In genomic region chr9:23658859-23659258, GRCh38 we compare ENCODE assay signal across 23 cellular contexts.
"Had no signal": no experiment of that assay in that cellular context is flagged by ENCODE, and none has a peak within 500 bp of the region (broad histone marks: within the 10 kb centered on the region; RNA-seq: fewer than 3 reads in every experiment).

No MANE protein-coding gene starts in this region.

- H3K27me3 ChIP-seq: Peyer's patch had no signal

- H3K4me3 ChIP-seq: Peyer's patch had no signal

- ATAC-seq: activated CD4-positive, alpha-beta T cell treated with anti-CD3 and anti-CD28 coated beads for 36 hours; activated T-helper 17 cell treated with anti-CD3 and anti-CD28 coated beads, Interleukin-2, amount 50 U/mL, for 72 hours had no signal

- H3K27ac ChIP-seq: Peyer's patch had no signal

- DNase-seq: activated CD4-positive, alpha-beta memory T cell treated with anti-CD3 and anti-CD28 coated beads, Interleukin-2, amount 10 ng/mL, durations not matched to agents 7 days and 5 days; activated CD4-positive, alpha-beta T cell treated with anti-CD3 and anti-CD28 coated beads for 36 hours; activated CD4-positive, alpha-beta T cell treated with anti-CD3 and anti-CD28 coated beads, Interleukin-2, amount 50 U/mL, for 1 hour; activated gamma-delta T cell; activated naive CD4-positive, alpha-beta T cell treated with anti-CD3 and anti-CD28 coated beads for 36 hours; activated T-cell treated with anti-CD3 and anti-CD28 coated beads for 4 hours; activated T-cell treated with anti-CD3 and anti-CD28 coated beads, Interleukin-2, amount 50 U/mL, for 48 hours; amygdala; KBM-7; NCI-H1092; NCI-H1417; NCI-H1930; NCI-H2171; NCI-H2227 treated with DMSO at 0.1 percent for 48 hours; NCI-H446 treated with DMSO at 0.1 percent for 48 hours; NCI-H526; NCI-H774; NK-92 treated with Interleukin-12 subunit alpha and Interleukin-12 subunit beta, amount 100 ng/mL, for 24 hours; Peyer's patch; SIG-M5; T-helper 2 cell; T1000 had no signal

- H3K36me3 ChIP-seq: Peyer's patch had no signal

- H3K4me1 ChIP-seq: Peyer's patch had no signal
